ENCODE assay signal across 1 cellular context in genomic region chr3:183635431-183636220, GRCh38.
A peak's percentile ranks its signal among the peaks of the same experiment; 100 is the strongest.
TF ChIP-seq lines count a peak whose summit lies in the region.

TSS of gene KLHL24 (plus strand) at chr3:183635623. CDS start at chr3:183650357, 14,734 bp downstream.

TF ChIP-seq in K562, 482 proteins besides CTCF, POLR2A, EP300 and RAD21 (continued from another document and continues in another):
- TF ChIP-seq CBFA2T2 (conservative IDR thresholded peaks at IDR 0.05) (peak; percentile 23; the same call in 1 of the 2 replicates), PKNOX1 (IDR thresholded peaks at IDR 0.05) (no peak; the same call in 1 of the 2 replicates), ETS2 (tag; IDR thresholded peaks at IDR 0.05; ENCODE audit: borderline replicate concordance, poor library complexity, severe bottlenecking) (no peak), IRF2 (CRISPR knock-in tag; IDR thresholded peaks at IDR 0.05) (no peak), ZEB2 (IDR thresholded peaks at IDR 0.05) (no peak), MCM7 (IDR thresholded peaks at IDR 0.05) (no peak), SNRNP70 (optimal IDR thresholded peaks at IDR 0.05; ENCODE audit: low read depth, low read length) (no peak), ZNF609 (CRISPR knock-in tag; IDR thresholded peaks at IDR 0.05; ENCODE audit: borderline replicate concordance) (peak; percentile 36; the same call in 1 of the 2 replicates), ZNF518B (CRISPR knock-in tag; IDR thresholded peaks at IDR 0.05) (no peak), POU5F1 (IDR thresholded peaks at IDR 0.05; ENCODE audit: borderline replicate concordance, low read depth, low read length, partially characterized antibody) (peak; percentile 31), RUNX1 (IDR thresholded peaks at IDR 0.05; ENCODE audit: low read depth) (no peak), ZNF445 (CRISPR knock-in tag; IDR thresholded peaks at IDR 0.05; ENCODE audit: low read depth) (no peak), ZNF134 (CRISPR knock-in tag; conservative IDR thresholded peaks at IDR 0.05) (no peak), DDX20 (tag; IDR thresholded peaks at IDR 0.05; ENCODE audit: low read depth) (no peak), MAZ (CRISPR knock-in tag; conservative IDR thresholded peaks at IDR 0.05 in 1 of 2, IDR thresholded peaks at IDR 0.05 in 1 of 2) (peak; percentile 23 to 31; a peak in 3 of 4 replicates), NCOA4 (IDR thresholded peaks at IDR 0.05; ENCODE audit: partially characterized antibody) (no peak), ZNF232 (CRISPR knock-in tag; IDR thresholded peaks at IDR 0.05) (no peak), EP400 (IDR thresholded peaks at IDR 0.05) (0 out of 2 replicates have a peak, but pooled peaks have one; percentile 1), NR4A1 (CRISPR knock-in tag; IDR thresholded peaks at IDR 0.05) (no peak), NR4A1 (tag; IDR thresholded peaks at IDR 0.05) (no peak), ETV1 (tag; conservative IDR thresholded peaks at IDR 0.05; ENCODE audit: low read depth) (no peak), IRF1 (CRISPR knock-in tag; IDR thresholded peaks at IDR 0.05; ENCODE audit: borderline replicate concordance) (no peak), DIDO1 (tag; IDR thresholded peaks at IDR 0.05; ENCODE audit: low read depth) (no peak), DPF2 (IDR thresholded peaks at IDR 0.05) (no peak), BCLAF1 (IDR thresholded peaks at IDR 0.05; ENCODE audit: borderline replicate concordance in 1 of 2, control insufficient read depth in 1 of 2, low read depth in 2 of 2, low read length in 1 of 2) (no peak), SMARCA4 (IDR thresholded peaks at IDR 0.05) (no peak), MTA1 (IDR thresholded peaks at IDR 0.05; ENCODE audit: borderline replicate concordance) (no peak), CBX5 (IDR thresholded peaks at IDR 0.05; ENCODE audit: borderline replicate concordance, low read depth) (no peak), ZNF77 (CRISPR knock-in tag; IDR thresholded peaks at IDR 0.05) (no peak), PBX2 (CRISPR knock-in tag; IDR thresholded peaks at IDR 0.05; ENCODE audit: low read depth) (no peak), PBX2 (tag; conservative IDR thresholded peaks at IDR 0.05; ENCODE audit: low read depth) (no peak), MITF (IDR thresholded peaks at IDR 0.05) (peak; percentile 75; the same call in 1 of the 2 replicates), ELF4 (CRISPR knock-in tag; IDR thresholded peaks at IDR 0.05) (no peak), TCFL5 (CRISPR knock-in tag; conservative IDR thresholded peaks at IDR 0.05) (no peak), ZKSCAN8 (CRISPR knock-in tag; IDR thresholded peaks at IDR 0.05) (no peak), RB1 (IDR thresholded peaks at IDR 0.05; ENCODE audit: low read depth) (peak; percentile 8; the same call in 1 of the 2 replicates), TCF7 (IDR thresholded peaks at IDR 0.05; ENCODE audit: borderline replicate concordance) (no peak), TAF9B (IDR thresholded peaks at IDR 0.05; ENCODE audit: partially characterized antibody) (no peak), ZNF121 (CRISPR knock-in tag; conservative IDR thresholded peaks at IDR 0.05) (no peak), ZFP1 (CRISPR knock-in tag; IDR thresholded peaks at IDR 0.05) (no peak), TAF1 (IDR thresholded peaks at IDR 0.05; ENCODE audit: control insufficient read depth, extremely low read depth, insufficient read depth, low read length, severe bottlenecking) (peak; percentile 72), TRIM24 (IDR thresholded peaks at IDR 0.05) (no peak), ZBTB8A (IDR thresholded peaks at IDR 0.05; ENCODE audit: partially characterized antibody) (no peak), E2F4 (CRISPR knock-in tag; IDR thresholded peaks at IDR 0.05; ENCODE audit: low read depth) (no peak), SETDB1 (IDR thresholded peaks at IDR 0.05; ENCODE audit: low read length) (no peak), KLF16 (IDR thresholded peaks at IDR 0.05) (no peak)
